12 cellular contexts compared by ENCODE assay signal in the genomic region with DNA sequence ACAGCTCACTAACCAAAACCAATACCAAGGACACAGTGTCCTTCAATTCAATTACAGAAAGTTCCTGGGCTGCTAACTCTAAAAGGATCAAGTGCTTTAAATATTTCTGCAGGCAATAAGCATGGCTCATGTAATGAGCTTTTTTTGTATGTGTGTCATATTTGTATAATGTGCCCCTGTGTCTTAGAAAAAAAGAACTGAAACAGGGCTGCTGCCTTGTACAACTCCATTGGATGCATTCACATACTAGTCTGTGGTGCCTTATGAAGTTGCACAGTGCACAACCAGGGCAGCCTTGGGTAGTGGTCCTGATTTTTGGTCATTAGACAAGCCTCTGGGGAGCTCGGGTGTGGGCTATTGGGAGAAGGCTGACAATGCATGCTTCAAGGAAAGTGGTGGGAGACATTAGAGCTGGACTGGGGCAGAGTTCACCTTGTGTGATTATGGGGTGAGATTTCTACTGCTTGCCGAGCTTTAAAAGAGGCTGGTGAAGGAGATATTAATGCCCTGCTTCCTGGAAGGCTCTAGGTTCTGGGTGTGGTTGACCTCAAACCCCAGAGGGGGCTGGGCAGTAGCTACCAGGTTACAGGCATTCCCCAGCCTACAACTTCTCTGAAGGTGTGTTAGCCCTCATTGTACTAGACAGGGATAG. TPM values are rescaled to one million over a fixed set of nuclear protein-coding genes. Genes with fewer than 3 reads are reported as not detected.
DNase-seq lines count a peak whose midpoint lies in the region; ATAC-seq, FAIRE-seq and TF ChIP-seq lines count a peak whose summit lies in the region.
"Had no signal": no experiment of that assay in that cellular context is flagged by ENCODE, and none has a peak within 500 bp of the region (broad histone marks: within the 10 kb centered on the region; RNA-seq: fewer than 3 reads in every experiment).

No MANE protein-coding gene starts in this region.

- no peak overlapping the region for H3K27ac ChIP-seq in osteoblast (ENCODE audit: low read depth, low read length)
- H3K27ac ChIP-seq: tibial artery had no signal

- peaks cover 36% of the 10 kb centered on the region for H3K4me1 Mint-ChIP-seq in memory B cell

- H3K4me3 ChIP-seq in GM06990 (replicated peaks; ENCODE audit: low read depth, low read length) (no peak overlapping the region), osteoblast (ENCODE audit: insufficient read depth, low read length) (no peak overlapping the region)
- H3K4me3 ChIP-seq: tibial artery had no signal

- no peak overlapping the region for H2AFZ ChIP-seq in osteoblast (ENCODE audit: low read length)

- peaks cover 25% of the 10 kb centered on the region for H3K4me1 ChIP-seq in osteoblast (ENCODE audit: insufficient read depth, low read length)

- peak overlapping the region; percentile 64 for H3K4me3 Mint-ChIP-seq in memory B cell

- peaks cover 12% of the 10 kb centered on the region for H3K79me2 ChIP-seq in osteoblast (ENCODE audit: insufficient read depth, low read length)

- no peak overlapping the region for H3K4me2 ChIP-seq in osteoblast (ENCODE audit: insufficient read depth, low read length)

- H3K9me3 Mint-ChIP-seq in memory B cell = peaks cover 2% of the 10 kb centered on the region

- H3K9me3 ChIP-seq in osteoblast (ENCODE audit: low read depth, low read length) = no peaks in the 10 kb centered on the region
- H3K9me3 ChIP-seq: tibial artery had no signal

- H3K27ac Mint-ChIP-seq in memory B cell = peak overlapping the region; percentile 49

- no peaks in the 10 kb centered on the region for H3K27me3 Mint-ChIP-seq in memory B cell

- H4K20me1 ChIP-seq in osteoblast (ENCODE audit: insufficient read depth, low read length) = peaks cover 2% of the 10 kb centered on the region

- TF ChIP-seq CTCF in GM06990 (IDR thresholded peaks at IDR 0.05; ENCODE audit: insufficient read depth, low read length, poor library complexity, severe bottlenecking) = no peak
- TF ChIP-seq CTCF in osteoblast (IDR thresholded peaks at IDR 0.05; ENCODE audit: extremely low read depth, low read depth, low read length) = no peak
- TF ChIP-seq CTCF in D721Med (IDR thresholded peaks at IDR 0.05; ENCODE audit: insufficient read depth, missing control alignments) = no peak

- H3K27me3 ChIP-seq in GM06990 (replicated peaks; ENCODE audit: control insufficient read depth, insufficient read depth, low read length) = no peaks in the 10 kb centered on the region
- no peaks in the 10 kb centered on the region for H3K27me3 ChIP-seq in osteoblast (ENCODE audit: insufficient read depth, low read length)
- H3K27me3 ChIP-seq: tibial artery had no signal

- H3K36me3 ChIP-seq in GM06990 (ENCODE audit: control insufficient read depth, insufficient read depth, low read length) (no peaks in the 10 kb centered on the region), osteoblast (ENCODE audit: insufficient read depth, low read length) (no peaks in the 10 kb centered on the region)
- H3K36me3 ChIP-seq: tibial artery had no signal

- peak; percentile 20 for ATAC-seq in memory B cell (ENCODE audit: low read depth)
- no peak for ATAC-seq in GM19035 (IDR thresholded peaks at IDR 0.05; ENCODE audit: unreplicated experiment)
- ATAC-seq: right cardiac atrium had no signal

- peaks cover 3% of the 10 kb centered on the region for H3K36me3 Mint-ChIP-seq in memory B cell

- DNase-seq in GM06990 (ENCODE audit: extremely low read depth, insufficient read length) (peak; percentile 61), HT-29 (ENCODE audit: low spot score) (peak; percentile 53), memory B cell (ENCODE audit: low spot score in 2 of 2) (peak in 1 of 2 donors; percentile 34), COLO829 (ENCODE audit: low spot score) (no peak), osteoblast (ENCODE audit: insufficient read length, low spot score, missing footprints) (no peak), D721Med (ENCODE audit: insufficient read length, low spot score) (no peak)
- peak; percentile 12 to 24 for DNase-seq in activated CD4-positive, alpha-beta T cell treated with anti-CD3 and anti-CD28 coated beads, Interleukin-2, amount 50 U/mL, for 4 hours
- DNase-seq: foreskin melanocyte, NCI-H1930, right cardiac atrium, tibial artery had no signal

- no peak for FAIRE-seq in D721Med (lab: Jason Lieb, UNC)

RNA-seq across cellular contexts. Expression of a gene that starts 3.6 kb away (rescaled TPM):
- total RNA-seq in HT-29 (2014; rRNA removed; shearing (Covaris generic)) = 7.0 and 7.2 TPM in 2 replicates
- 36.2 and 41.6 TPM in 2 replicates for total RNA-seq in osteoblast

Comparison
In these comparisons a context has a peak if more than half of its experiments do, and no peak if none do; other contexts are left out.
1. DNase-seq: peak in GM06990 (single experiment), HT-29 (single experiment) and activated CD4-positive, alpha-beta T cell treated with anti-CD3 and anti-CD28 coated beads, Interleukin-2, amount 50 U/mL, for 4 hours (2 of 2); none in COLO829 (single experiment), osteoblast (single experiment) and D721Med (single experiment).